Comparison of ENCODE assay signal across 1 cellular context in the genomic region with DNA sequence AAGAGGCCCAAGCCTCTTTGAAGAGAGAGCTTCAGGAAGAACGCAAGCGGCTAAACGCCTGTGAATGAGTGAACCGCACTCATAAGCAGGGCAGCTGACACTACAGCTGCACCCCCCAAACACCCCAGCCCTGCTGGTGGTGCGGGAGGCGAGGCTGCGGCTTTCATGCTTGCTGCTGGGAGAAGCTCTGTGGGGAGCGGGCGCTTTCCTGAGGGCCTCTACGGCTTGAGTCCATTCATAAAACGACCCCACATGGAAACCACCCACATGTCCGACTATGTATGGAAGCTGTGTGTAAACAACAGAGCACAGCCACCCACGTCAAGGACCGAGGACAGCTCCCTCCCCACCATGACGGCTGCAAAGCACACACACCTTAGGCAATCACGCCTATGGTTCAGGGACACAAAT.
TF ChIP-seq lines count a peak whose summit lies in the region.

No MANE protein-coding gene starts in this region.

TF ChIP-seq in HCT116, 20 proteins besides CTCF, POLR2A, EP300 and RAD21:
- TF ChIP-seq JUND (IDR thresholded peaks at IDR 0.05) (no peak), SRF (IDR thresholded peaks at IDR 0.05; ENCODE audit: low read depth) (no peak), TCF7L2 (IDR thresholded peaks at IDR 0.05; ENCODE audit: borderline replicate concordance, extremely low read depth, insufficient read depth, insufficient read length) (no peak), ZNF274 (IDR thresholded peaks at IDR 0.05; ENCODE audit: low read depth, low read length) (no peak), CBX3 (IDR thresholded peaks at IDR 0.05; ENCODE audit: low read depth) (no peak), EGR1 (IDR thresholded peaks at IDR 0.05; ENCODE audit: low read depth) (no peak), SP1 (IDR thresholded peaks at IDR 0.05; ENCODE audit: low read depth) (no peak), ZFX (IDR thresholded peaks at IDR 0.05) (no peak), EZH2phosphoT487 (IDR thresholded peaks at IDR 0.05; ENCODE audit: borderline replicate concordance) (no peak), POLR2AphosphoS5 (IDR thresholded peaks at IDR 0.05; ENCODE audit: low read depth, low read length) (no peak), CEBPB (IDR thresholded peaks at IDR 0.05; ENCODE audit: low read depth) (no peak), FOSL1 (IDR thresholded peaks at IDR 0.05; ENCODE audit: low read depth) (no peak), YY1 (IDR thresholded peaks at IDR 0.05; ENCODE audit: extremely low read depth, insufficient replicate concordance, low read depth, low read length) (no peak), EZH2 (IDR thresholded peaks at IDR 0.05) (no peak), SIN3A (IDR thresholded peaks at IDR 0.05; ENCODE audit: low read depth) (no peak)
- TF ChIP-seq, protein P1, sequence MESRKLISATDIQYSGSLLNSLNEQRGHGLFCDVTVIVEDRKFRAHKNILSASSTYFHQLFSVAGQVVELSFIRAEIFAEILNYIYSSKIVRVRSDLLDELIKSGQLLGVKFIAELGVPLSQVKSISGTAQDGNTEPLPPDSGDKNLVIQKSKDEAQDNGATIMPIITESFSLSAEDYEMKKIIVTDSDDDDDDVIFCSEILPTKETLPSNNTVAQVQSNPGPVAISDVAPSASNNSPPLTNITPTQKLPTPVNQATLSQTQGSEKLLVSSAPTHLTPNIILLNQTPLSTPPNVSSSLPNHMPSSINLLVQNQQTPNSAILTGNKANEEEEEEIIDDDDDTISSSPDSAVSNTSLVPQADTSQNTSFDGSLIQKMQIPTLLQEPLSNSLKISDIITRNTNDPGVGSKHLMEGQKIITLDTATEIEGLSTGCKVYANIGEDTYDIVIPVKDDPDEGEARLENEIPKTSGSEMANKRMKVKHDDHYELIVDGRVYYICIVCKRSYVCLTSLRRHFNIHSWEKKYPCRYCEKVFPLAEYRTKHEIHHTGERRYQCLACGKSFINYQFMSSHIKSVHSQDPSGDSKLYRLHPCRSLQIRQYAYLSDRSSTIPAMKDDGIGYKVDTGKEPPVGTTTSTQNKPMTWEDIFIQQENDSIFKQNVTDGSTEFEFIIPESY (IDR thresholded peaks at IDR 0.05; ENCODE audit: extremely low read depth, insufficient replicate concordance, low read length) = no peak
- TF ChIP-seq, protein P2, sequence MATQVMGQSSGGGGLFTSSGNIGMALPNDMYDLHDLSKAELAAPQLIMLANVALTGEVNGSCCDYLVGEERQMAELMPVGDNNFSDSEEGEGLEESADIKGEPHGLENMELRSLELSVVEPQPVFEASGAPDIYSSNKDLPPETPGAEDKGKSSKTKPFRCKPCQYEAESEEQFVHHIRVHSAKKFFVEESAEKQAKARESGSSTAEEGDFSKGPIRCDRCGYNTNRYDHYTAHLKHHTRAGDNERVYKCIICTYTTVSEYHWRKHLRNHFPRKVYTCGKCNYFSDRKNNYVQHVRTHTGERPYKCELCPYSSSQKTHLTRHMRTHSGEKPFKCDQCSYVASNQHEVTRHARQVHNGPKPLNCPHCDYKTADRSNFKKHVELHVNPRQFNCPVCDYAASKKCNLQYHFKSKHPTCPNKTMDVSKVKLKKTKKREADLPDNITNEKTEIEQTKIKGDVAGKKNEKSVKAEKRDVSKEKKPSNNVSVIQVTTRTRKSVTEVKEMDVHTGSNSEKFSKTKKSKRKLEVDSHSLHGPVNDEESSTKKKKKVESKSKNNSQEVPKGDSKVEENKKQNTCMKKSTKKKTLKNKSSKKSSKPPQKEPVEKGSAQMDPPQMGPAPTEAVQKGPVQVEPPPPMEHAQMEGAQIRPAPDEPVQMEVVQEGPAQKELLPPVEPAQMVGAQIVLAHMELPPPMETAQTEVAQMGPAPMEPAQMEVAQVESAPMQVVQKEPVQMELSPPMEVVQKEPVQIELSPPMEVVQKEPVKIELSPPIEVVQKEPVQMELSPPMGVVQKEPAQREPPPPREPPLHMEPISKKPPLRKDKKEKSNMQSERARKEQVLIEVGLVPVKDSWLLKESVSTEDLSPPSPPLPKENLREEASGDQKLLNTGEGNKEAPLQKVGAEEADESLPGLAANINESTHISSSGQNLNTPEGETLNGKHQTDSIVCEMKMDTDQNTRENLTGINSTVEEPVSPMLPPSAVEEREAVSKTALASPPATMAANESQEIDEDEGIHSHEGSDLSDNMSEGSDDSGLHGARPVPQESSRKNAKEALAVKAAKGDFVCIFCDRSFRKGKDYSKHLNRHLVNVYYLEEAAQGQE (IDR thresholded peaks at IDR 0.05; ENCODE audit: low read depth) = no peak
- TF ChIP-seq, protein P3, sequence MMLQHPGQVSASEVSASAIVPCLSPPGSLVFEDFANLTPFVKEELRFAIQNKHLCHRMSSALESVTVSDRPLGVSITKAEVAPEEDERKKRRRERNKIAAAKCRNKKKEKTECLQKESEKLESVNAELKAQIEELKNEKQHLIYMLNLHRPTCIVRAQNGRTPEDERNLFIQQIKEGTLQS (IDR thresholded peaks at IDR 0.05) = no peak
